ENCODE assay signal across 19 cellular contexts in genomic region chr17:50458290-50458689, GRCh38. TPM values are rescaled to one million over a fixed set of nuclear protein-coding genes. Genes with fewer than 3 reads are reported as not detected.
"Had no signal": no experiment of that assay in that cellular context is flagged by ENCODE, and none has a peak within 500 bp of the region (broad histone marks: within the 10 kb centered on the region; RNA-seq: fewer than 3 reads in every experiment).

No MANE protein-coding gene starts in this region.

- H3K36me3 Mint-ChIP-seq: natural killer cell treated with Interleukin-12 subunit alpha and Interleukin-12 subunit beta and Interleukin-15 and Interleukin-18, amount 100 ng/mL, for 72 hours had no signal

- H3K36me3 ChIP-seq: sigmoid colon, thoracic aorta had no signal

- H3K9me3 ChIP-seq: psoas muscle, sigmoid colon, thoracic aorta had no signal

- H3K27ac ChIP-seq: psoas muscle, sigmoid colon, thoracic aorta had no signal

- H3K27me3 Mint-ChIP-seq: natural killer cell treated with Interleukin-12 subunit alpha and Interleukin-12 subunit beta and Interleukin-15 and Interleukin-18, amount 100 ng/mL, for 72 hours; stimulated activated naive CD8-positive, alpha-beta T cell treated with anti-CD3 and anti-CD28 coated beads, Interleukin-15, amount 100 ng/mL, for 72 hours had no signal

- H3K4me3 Mint-ChIP-seq: activated T-helper 1 cell treated with anti-CD3 and anti-CD28 coated beads, Interleukin-12 subunit alpha, Interleukin-12 subunit beta, Interleukin-2, Interleukin-4 antibody, amounts not matched to agents 30 ng/mL and 10 ng/mL and 1 ng/mL, durations not matched to agents 14 hours and 24 hours and 36 hours; natural killer cell treated with Interleukin-12 subunit alpha and Interleukin-12 subunit beta and Interleukin-15 and Interleukin-18, amount 100 ng/mL, for 72 hours; stimulated activated naive CD8-positive, alpha-beta T cell treated with anti-CD3 and anti-CD28 coated beads, Interleukin-15, amount 100 ng/mL, for 72 hours had no signal

- H3K27me3 ChIP-seq: sigmoid colon had no signal

- H3K4me1 Mint-ChIP-seq: stimulated activated naive CD8-positive, alpha-beta T cell treated with anti-CD3 and anti-CD28 coated beads, Interleukin-15, amount 100 ng/mL, for 72 hours had no signal

- H3K4me3 ChIP-seq: psoas muscle, sigmoid colon, thoracic aorta had no signal

- H3K4me1 ChIP-seq: psoas muscle, sigmoid colon had no signal

- H3K9me3 Mint-ChIP-seq: activated T-helper 1 cell treated with anti-CD3 and anti-CD28 coated beads, Interleukin-12 subunit alpha, Interleukin-12 subunit beta, Interleukin-2, Interleukin-4 antibody, amounts not matched to agents 30 ng/mL and 10 ng/mL and 1 ng/mL, durations not matched to agents 14 hours and 24 hours and 36 hours; natural killer cell treated with Interleukin-12 subunit alpha and Interleukin-12 subunit beta and Interleukin-15 and Interleukin-18, amount 100 ng/mL, for 72 hours; stimulated activated naive CD8-positive, alpha-beta T cell treated with anti-CD3 and anti-CD28 coated beads, Interleukin-15, amount 100 ng/mL, for 72 hours had no signal

- ATAC-seq: natural killer cell treated with Interleukin-12 subunit alpha and Interleukin-12 subunit beta and Interleukin-15 and Interleukin-18, amount 100 ng/mL, for 72 hours; stimulated activated naive CD8-positive, alpha-beta T cell treated with anti-CD3 and anti-CD28 coated beads, Interleukin-15, amount 100 ng/mL, for 72 hours had no signal

- H3K27ac Mint-ChIP-seq: activated T-helper 1 cell treated with anti-CD3 and anti-CD28 coated beads, Interleukin-12 subunit alpha, Interleukin-12 subunit beta, Interleukin-2, Interleukin-4 antibody, amounts not matched to agents 30 ng/mL and 10 ng/mL and 1 ng/mL, durations not matched to agents 14 hours and 24 hours and 36 hours; natural killer cell treated with Interleukin-12 subunit alpha and Interleukin-12 subunit beta and Interleukin-15 and Interleukin-18, amount 100 ng/mL, for 72 hours had no signal

- DNase-seq: activated CD4-positive, alpha-beta T cell treated with anti-CD3 and anti-CD28 coated beads for 4 hours; activated naive CD4-positive, alpha-beta T cell; central memory CD4-positive, alpha-beta T cell; cortex of kidney; effector memory CD4-positive, alpha-beta T cell; erythroblast; hypothalamus; left colon; occipital lobe; psoas muscle; sigmoid colon; stimulated activated CD4-positive, alpha-beta T cell treated with anti-CD3 and anti-CD28 coated beads, Interleukin-4, amount 100 ng/mL, for 1 hour; stimulated activated naive CD8-positive, alpha-beta T cell treated with anti-CD3 and anti-CD28 coated beads, Interleukin-15, amount 100 ng/mL, for 72 hours had no signal

RNA-seq across cellular contexts. Expression of gene CHAD, which starts 10.4 kb away (rescaled TPM):
- total RNA-seq: activated T-helper 1 cell treated with anti-CD3 and anti-CD28 coated beads, Interleukin-12 subunit alpha, Interleukin-12 subunit beta, Interleukin-2, Interleukin-4 antibody, amounts not matched to agents 30 ng/mL and 10 ng/mL and 1 ng/mL, durations not matched to agents 14 hours and 24 hours and 36 hours; glomerular endothelial cell; natural killer cell treated with Interleukin-12 subunit alpha and Interleukin-12 subunit beta and Interleukin-15 and Interleukin-18, amount 100 ng/mL, for 72 hours; occipital lobe; sigmoid colon; T-helper 1 cell treated with Interleukin-12 subunit alpha and Interleukin-12 subunit beta and Interleukin-4 antibody, amounts not matched to agents 30 ng/mL and 1 ng/mL, for 36 hours; thoracic aorta had no signal
- polyA plus RNA-seq: urinary bladder had no signal
